ENCODE assay signal across 8 cellular contexts in genomic region chr9:133141833-133142594, GRCh38. TPM values are rescaled to one million over a fixed set of nuclear protein-coding genes. Genes with fewer than 3 reads are reported as not detected.
A peak's percentile ranks its signal among the peaks of the same experiment; 100 is the strongest.
DNase-seq lines count a peak whose midpoint lies in the region; ATAC-seq and TF ChIP-seq lines count a peak whose summit lies in the region.

No MANE protein-coding gene starts in this region.

- 0 out of 2 replicates have a peak, but pooled peaks cover 2% of the 10 kb centered on the region for H3F3A ChIP-seq in Loucy (ENCODE audit: low read depth)

- CTCF ChIA-PET in OCI-LY7 (lab: Charles Lee; ENCODE audit: unreplicated experiment), result no interaction called here

- BruUV-seq in OCI-LY7 (replicated peaks; lab: Mats Ljungman, UMichigan), result no TSS peak

- H3K27ac ChIP-seq in OCI-LY7 (ENCODE audit: low read depth, low read length, poor library complexity, severe bottlenecking), result no peak overlapping the region

- H3K4me1 ChIP-seq in Loucy (ENCODE audit: insufficient read depth, low read length, poor library complexity, severe bottlenecking) (peaks cover 46% of the 10 kb centered on the region), OCI-LY7 (ENCODE audit: insufficient read depth, low read length, poor library complexity, severe bottlenecking) (peaks cover 19% of the 10 kb centered on the region)

- peaks cover 96% of the 10 kb centered on the region for H3K79me2 ChIP-seq in Loucy (ENCODE audit: insufficient read depth, low read length)
- 0 out of 2 replicates have a peak, but pooled peaks cover 3% of the 10 kb centered on the region for H3K79me2 ChIP-seq in OCI-LY7 (ENCODE audit: insufficient read depth, low read depth, low read length)

- TF ChIP-seq CTCF in Loucy (conservative IDR thresholded peaks at IDR 0.05; ENCODE audit: low read length) (no peak), OCI-LY7 (conservative IDR thresholded peaks at IDR 0.05; ENCODE audit: low read length) (no peak)

- peaks cover 91% of the 10 kb centered on the region for H4K20me1 ChIP-seq in Loucy (ENCODE audit: insufficient read depth, low read length, poor library complexity, severe bottlenecking)
- H4K20me1 ChIP-seq in OCI-LY7 (ENCODE audit: insufficient read depth, low read length), result peaks cover 14% of the 10 kb centered on the region

- H3K9me2 ChIP-seq in Loucy (replicated peaks; ENCODE audit: low read depth, low read length), result no peaks in the 10 kb centered on the region
- no peaks in the 10 kb centered on the region for H3K9me2 ChIP-seq in OCI-LY7 (ENCODE audit: insufficient read depth, low read length)

- H3K27me3 ChIP-seq in Loucy (ENCODE audit: insufficient read depth, low read length, poor library complexity, severe bottlenecking), result no peaks in the 10 kb centered on the region

- H3K4me3 ChIP-seq in Loucy (ENCODE audit: low read length, poor library complexity, severe bottlenecking), result no peak overlapping the region
- no peak overlapping the region for H3K4me3 ChIP-seq in OCI-LY7 (ENCODE audit: low read depth, low read length, poor library complexity, severe bottlenecking)

- H3K36me3 ChIP-seq in Loucy (ENCODE audit: insufficient read depth, low read length), result no peaks in the 10 kb centered on the region; the same call in 1 of the 2 replicates
- H3K36me3 ChIP-seq in OCI-LY7 (ENCODE audit: insufficient read depth, low read length), result no peaks in the 10 kb centered on the region; the same call in 1 of the 2 replicates

- H3K9ac ChIP-seq in Loucy (ENCODE audit: low read depth, low read length, poor library complexity, severe bottlenecking), result peak overlapping the region; percentile 28

- ATAC-seq in GM18502 (IDR thresholded peaks at IDR 0.05; ENCODE audit: poor library complexity, unreplicated experiment), result no peak

- POLR2A ChIA-PET in OCI-LY7 (lab: Charles Lee), result no interaction called here

- H3K9me3 ChIP-seq in Loucy (ENCODE audit: insufficient read depth, low read depth, low read length) (no peaks in the 10 kb centered on the region), OCI-LY7 (ENCODE audit: low read length) (no peaks in the 10 kb centered on the region)

- H2AFZ ChIP-seq in Loucy (ENCODE audit: low read length) (no peak overlapping the region), OCI-LY7 (ENCODE audit: low read length) (no peak overlapping the region)

- peak; percentile 49 to 57 for DNase-seq in activated CD8-positive, alpha-beta memory T cell treated with anti-CD3 and anti-CD28 coated beads for 4 hours (ENCODE audit: low read depth in 2 of 2)
- peak; percentile 38 for DNase-seq in globus pallidus (ENCODE audit: low spot score)
- peak; percentile 62 to 70 for DNase-seq in stimulated activated CD8-positive, alpha-beta memory T cell treated with anti-CD3 and anti-CD28 coated beads, Interleukin-7, amount 100 ng/mL, for 4 hours (ENCODE audit: low read depth in 2 of 2)
- DNase-seq in OCI-LY7 (ENCODE audit: low spot score), result no peak
- DNase-seq in NCI-H146 (lab: John Stamatoyannopoulos, UW), result no peak
- no peak for DNase-seq in COLO829 (ENCODE audit: low spot score)

- peak overlapping the region; percentile 28 for H3K4me2 ChIP-seq in Loucy (ENCODE audit: low read depth, low read length, poor library complexity, severe bottlenecking)
- H3K4me2 ChIP-seq in OCI-LY7 (ENCODE audit: low read length), result no peak overlapping the region

- intact Hi-C loops in OCI-LY7 (cut with micrococcal nuclease; ENCODE audit: unreplicated experiment), result no loop called here

RNA-seq across cellular contexts. Expression of gene RALGDS, which starts 21.0 kb away (rescaled TPM):
- total RNA-seq in OCI-LY7 (2014; rRNA removed; shearing (Covaris generic)), result 22.0 and 28.2 TPM in 2 replicates
- 23.8 and 28.6 TPM in 2 replicates for total RNA-seq in OCI-LY7 (2022)

RNA-seq across cellular contexts. Expression of gene GBGT1, which starts 21.7 kb away (rescaled TPM):
- total RNA-seq in OCI-LY7 (2014; rRNA removed; shearing (Covaris generic)), result 2.1 and 2.6 TPM in 2 replicates
- 3.9 and 5.9 TPM in 2 replicates for total RNA-seq in OCI-LY7 (2022)

Comparison
In these comparisons a context has a peak if more than half of its experiments do, and no peak if none do; other contexts are left out.
1. DNase-seq: peak in activated CD8-positive, alpha-beta memory T cell treated with anti-CD3 and anti-CD28 coated beads for 4 hours (2 of 2), globus pallidus (single experiment) and stimulated activated CD8-positive, alpha-beta memory T cell treated with anti-CD3 and anti-CD28 coated beads, Interleukin-7, amount 100 ng/mL, for 4 hours (2 of 2); none in OCI-LY7 (single experiment), NCI-H146 (single experiment) and COLO829 (single experiment).